Comparison of ENCODE assay signal across 19 cellular contexts in the genomic region with DNA sequence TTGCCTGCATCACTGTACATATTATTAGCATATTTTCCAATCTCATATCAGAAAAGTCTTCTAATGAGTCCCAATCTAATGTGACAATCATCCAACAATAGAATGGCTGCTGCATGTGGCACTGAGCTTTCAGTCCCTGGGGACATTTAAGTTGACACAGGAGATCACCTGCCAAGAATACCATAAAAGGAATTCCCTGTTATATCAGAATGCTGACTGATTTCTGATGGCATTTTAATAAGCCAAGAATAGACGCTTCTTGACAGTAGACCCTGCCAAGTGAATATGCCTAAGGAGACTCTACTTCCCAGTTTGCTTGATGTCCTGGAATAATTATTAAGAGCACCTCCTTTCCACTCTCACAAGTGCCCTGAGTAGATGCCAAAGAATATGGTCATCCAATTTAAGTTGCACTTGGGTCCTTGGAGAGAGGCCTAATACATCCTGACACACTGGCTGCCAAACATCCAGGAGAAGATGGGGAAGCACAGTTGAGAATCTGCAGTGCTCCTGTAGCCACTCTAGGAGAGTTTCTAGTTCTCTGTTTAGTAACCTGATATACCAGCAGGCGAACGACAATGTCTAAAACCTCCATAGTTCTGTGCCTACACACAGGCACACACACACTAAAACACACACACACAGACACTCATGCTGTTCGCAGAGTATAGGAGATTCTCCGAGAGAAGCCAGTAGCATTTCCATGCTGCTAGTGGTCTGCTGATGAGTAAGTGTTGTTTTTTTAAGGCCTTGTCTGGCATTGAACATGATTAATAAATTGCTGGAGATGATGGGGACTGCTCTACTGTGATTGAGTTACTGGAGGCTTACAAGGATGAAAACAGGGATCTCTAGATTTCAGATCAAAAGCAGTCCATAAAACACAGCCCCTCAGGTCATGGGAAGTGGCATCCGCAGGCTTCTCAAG.
A peak's percentile ranks its signal among the peaks of the same experiment; 100 is the strongest.
DNase-seq lines count a peak whose midpoint lies in the region; ATAC-seq and TF ChIP-seq lines count a peak whose summit lies in the region.
"Had no signal": no experiment of that assay in that cellular context is flagged by ENCODE, and none has a peak within 500 bp of the region (broad histone marks: within the 10 kb centered on the region; RNA-seq: fewer than 3 reads in every experiment).

No MANE protein-coding gene starts in this region.

- H3K9me3 ChIP-seq in transverse colon, result no peaks in the 10 kb centered on the region
- H3K9me3 ChIP-seq in CD8-positive, alpha-beta T cell (ENCODE audit: low read length), result no peaks in the 10 kb centered on the region

- in situ Hi-C loops in transverse colon (cut with MboI; ENCODE audit: low pct_ligation_motif_present in 1 of 4, low pct_unique_long_range_greater_than_20kb in 1 of 4, low sequenced_read_pairs in 3 of 4), result no loop called here

- peaks cover 46% of the 10 kb centered on the region for H3K4me1 Mint-ChIP-seq in CD8-positive, alpha-beta T cell (ENCODE audit: low read depth)
- H3K4me1 Mint-ChIP-seq: WTC11 had no signal

- no peaks in the 10 kb centered on the region for H3K27me3 ChIP-seq in transverse colon
- H3K27me3 ChIP-seq in CD8-positive, alpha-beta T cell (ENCODE audit: insufficient read depth, low read length), result no peaks in the 10 kb centered on the region

- H3K36me3 ChIP-seq in transverse colon, result no peaks in the 10 kb centered on the region
- H3K36me3 ChIP-seq in CD8-positive, alpha-beta T cell (ENCODE audit: insufficient read depth, low read length), result no peaks in the 10 kb centered on the region

- H3K9me3 Mint-ChIP-seq in CD8-positive, alpha-beta T cell, result no peaks in the 10 kb centered on the region
- H3K9me3 Mint-ChIP-seq: dendritic cell treated with granulocyte-macrophage colony-stimulating factor and Interleukin-4, amounts not matched to agents 40 ng/mL and 50 ng/mL, for 4 days; IgD-negative memory B cell; T-helper 1 cell treated with Interleukin-12 subunit alpha and Interleukin-12 subunit beta and Interleukin-4 antibody, amounts not matched to agents 30 μg/mL and 1 μg/mL, for 36 hours; type B pancreatic cell; WTC11 had no signal

- no peak overlapping the region for H3K4me3 ChIP-seq in coronary artery
- no peak overlapping the region for H3K4me3 ChIP-seq in transverse colon
- H3K4me3 ChIP-seq in CD8-positive, alpha-beta T cell (ENCODE audit: low read depth, low read length), result no peak overlapping the region

- no peaks in the 10 kb centered on the region for H3K4me1 ChIP-seq in transverse colon
- H3K4me1 ChIP-seq in CD8-positive, alpha-beta T cell (ENCODE audit: insufficient read depth, low read length), result peaks cover 39% of the 10 kb centered on the region

- peak; percentile 27 for DNase-seq in NCI-H82 (lab: John Stamatoyannopoulos, UW)
- DNase-seq in NCI-H82 treated with DMSO at 0.1 percent for 48 hours (lab: John Stamatoyannopoulos, UW; ENCODE audit: unreplicated experiment), result no peak
- peak; percentile 66 for DNase-seq in NCI-H2171 (lab: John Stamatoyannopoulos, UW)
- no peak for DNase-seq in coronary artery (ENCODE audit: low spot score)
- no peak for DNase-seq in transverse colon
- no peak for DNase-seq in CD8-positive, alpha-beta T cell
- DNase-seq in stimulated activated CD4-positive, alpha-beta T cell treated with anti-CD3 and anti-CD28 coated beads, Interleukin-4, amount 100 ng/mL, for 24 hours, result no peak
- DNase-seq: ACHN; activated CD8-positive, alpha-beta memory T cell treated with anti-CD3 and anti-CD28 coated beads for 24 hours; amniotic stem cell; CD4-positive, alpha-beta memory T cell; H7; NCI-H774 had no signal

- TF ChIP-seq POLR2A in transverse colon (IDR thresholded peaks at IDR 0.05), result no peak

- POLR2A ChIA-PET in CD8-positive, alpha-beta T cell (lab: Charles Lee), result no interaction called here

- H3K27ac ChIP-seq in coronary artery (peak overlapping the region; percentile 14 to 39), transverse colon (peak overlapping the region in 3 of 4 donors; percentile 44 to 63 (median 54))
- H3K27ac ChIP-seq in CD8-positive, alpha-beta T cell (ENCODE audit: low read depth, low read length), result no peak overlapping the region

- H3K36me3 Mint-ChIP-seq in CD8-positive, alpha-beta T cell, result no peaks in the 10 kb centered on the region
- H3K36me3 Mint-ChIP-seq: CD4-positive, alpha-beta memory T cell; IgD-negative memory B cell; type B pancreatic cell; WTC11 had no signal

- no peak overlapping the region for H3K4me3 Mint-ChIP-seq in CD8-positive, alpha-beta T cell
- H3K4me3 Mint-ChIP-seq: CD4-positive, alpha-beta memory T cell; dendritic cell treated with granulocyte-macrophage colony-stimulating factor and Interleukin-4, amounts not matched to agents 40 ng/mL and 50 ng/mL, for 4 days; IgD-negative memory B cell; T-helper 1 cell treated with Interleukin-12 subunit alpha and Interleukin-12 subunit beta and Interleukin-4 antibody, amounts not matched to agents 30 μg/mL and 1 μg/mL, for 36 hours; type B pancreatic cell; WTC11 had no signal

- intact Hi-C loops in transverse colon (cut with DNase I; ENCODE audit: low total_unique reads), result no loop called here
- intact Hi-C loops in CD8-positive, alpha-beta T cell (cut with DNase I, micrococcal nuclease), result no loop called here

- WGBS in transverse colon (ENCODE audit: low coverage in 1 of 2), 2 donors, result 74 to 86% methylated on average over 5 to 6 of the region's 6 CpGs

- CTCF ChIA-PET in CD8-positive, alpha-beta T cell (lab: Charles Lee), result interaction anchor here (1.3 kb wide), 1 partner anchor 17 kb away, joined by 5 read pairs; no protein-coding TSS in a partner anchor

- H3K27ac Mint-ChIP-seq in CD8-positive, alpha-beta T cell, result no peak overlapping the region
- H3K27ac Mint-ChIP-seq: CD4-positive, alpha-beta memory T cell; dendritic cell treated with granulocyte-macrophage colony-stimulating factor and Interleukin-4, amounts not matched to agents 40 ng/mL and 50 ng/mL, for 4 days; IgD-negative memory B cell; T-helper 1 cell treated with Interleukin-12 subunit alpha and Interleukin-12 subunit beta and Interleukin-4 antibody, amounts not matched to agents 30 μg/mL and 1 μg/mL, for 36 hours; type B pancreatic cell; WTC11 had no signal

- ATAC-seq in GM21515 (IDR thresholded peaks at IDR 0.05; ENCODE audit: unreplicated experiment), result no peak
- ATAC-seq in CD8-positive, alpha-beta T cell, result no peak
- ATAC-seq: WTC11 had no signal

- TF ChIP-seq CTCF in coronary artery (IDR thresholded peaks at IDR 0.05) (no peak), transverse colon (IDR thresholded peaks at IDR 0.05) (no peak)
- no peak for TF ChIP-seq CTCF in CD8-positive, alpha-beta T cell (IDR thresholded peaks at IDR 0.05)

- TF ChIP-seq EP300 in transverse colon (IDR thresholded peaks at IDR 0.05; ENCODE audit: low read depth), result no peak

- H3K27me3 Mint-ChIP-seq in CD8-positive, alpha-beta T cell (ENCODE audit: low read depth), result no peaks in the 10 kb centered on the region
- H3K27me3 Mint-ChIP-seq: IgD-negative memory B cell had no signal

Comparison
In these comparisons a context has a peak if more than half of its experiments do, and no peak if none do; other contexts are left out.
1. DNase-seq: peak in NCI-H82 (single experiment) and NCI-H2171 (single experiment); none in NCI-H82 treated with DMSO at 0.1 percent for 48 hours (single experiment), coronary artery (single experiment), transverse colon (single experiment), CD8-positive, alpha-beta T cell (0 of 7) and stimulated activated CD4-positive, alpha-beta T cell treated with anti-CD3 and anti-CD28 coated beads, Interleukin-4, amount 100 ng/mL, for 24 hours (single experiment).